In genomic region chr15:47743385-47743784, GRCh38 we compare ENCODE assay signal across 30 cellular contexts. TPM values are rescaled to one million over a fixed set of nuclear protein-coding genes. Genes with fewer than 3 reads are reported as not detected.
"Had no signal": no experiment of that assay in that cellular context is flagged by ENCODE, and none has a peak within 500 bp of the region (broad histone marks: within the 10 kb centered on the region; RNA-seq: fewer than 3 reads in every experiment).

No MANE protein-coding gene starts in this region.

- H3K27ac ChIP-seq: left lung, pancreas, prostate gland, sigmoid colon, stomach, testis, thyroid gland, transverse colon, upper lobe of left lung, vagina had no signal

- H3K27me3 ChIP-seq: left lung, pancreas, sigmoid colon, stomach, testis, thyroid gland, transverse colon, upper lobe of left lung, vagina had no signal

- ATAC-seq: left lung; naive thymus-derived CD4-positive, alpha-beta T cell; natural killer cell treated with Interleukin-12 subunit alpha and Interleukin-12 subunit beta and Interleukin-15 and Interleukin-18, amount 100 ng/mL, for 72 hours; pancreas; stimulated activated memory B cell treated with anti-CD40 and anti-IgM and Interleukin-4, amounts not matched to agents 10 μg/mL and 1 μg/mL and 100 μg/mL, for 72 hours had no signal

- FAIRE-seq: keratinocyte, pancreas, small intestine had no signal

- H3K27ac Mint-ChIP-seq: naive thymus-derived CD4-positive, alpha-beta T cell; natural killer cell treated with Interleukin-12 subunit alpha and Interleukin-12 subunit beta and Interleukin-15 and Interleukin-18, amount 100 ng/mL, for 72 hours; stimulated activated memory B cell treated with anti-CD40 and anti-IgM and Interleukin-4, amounts not matched to agents 10 μg/mL and 1 μg/mL and 100 μg/mL, for 72 hours had no signal

- H3K4me1 Mint-ChIP-seq: naive thymus-derived CD4-positive, alpha-beta T cell; stimulated activated memory B cell treated with anti-CD40 and anti-IgM and Interleukin-4, amounts not matched to agents 10 μg/mL and 1 μg/mL and 100 μg/mL, for 72 hours had no signal

- H3K4me1 ChIP-seq: left lung, pancreas, prostate gland, sigmoid colon, testis, upper lobe of left lung had no signal

- DNase-seq: hippocampal formation; kidney glomerular epithelial cell; left colon; left lung; mucosa of descending colon; naive thymus-derived CD4-positive, alpha-beta T cell; nucleus accumbens; pancreas; posterior cingulate gyrus; retina; right cardiac atrium; sigmoid colon; stimulated activated CD4-positive, alpha-beta T cell treated with anti-CD3 and anti-CD28 coated beads, Interleukin-1b, Interleukin-23, amount 100 ng/mL, for 48 hours; stimulated activated CD4-positive, alpha-beta T cell treated with anti-CD3 and anti-CD28 coated beads, Interleukin-2, amount 100 ng/mL, for 48 hours; stimulated activated CD4-positive, alpha-beta T cell treated with anti-CD3 and anti-CD28 coated beads, Interleukin-4, amount 100 ng/mL, for 4 hours; stimulated activated CD8-positive, alpha-beta memory T cell treated with anti-CD3 and anti-CD28 coated beads, Interleukin-4, amount 100 ng/mL, for 48 hours; stimulated activated naive CD4-positive, alpha-beta T cell treated with Interleukin-2 at 50 U/mL for 16 hours; stomach; testis; thyroid gland; transverse colon; upper lobe of left lung had no signal

- H3K9me3 Mint-ChIP-seq: mesothelial cell of epicardium; natural killer cell treated with Interleukin-12 subunit alpha and Interleukin-12 subunit beta and Interleukin-15 and Interleukin-18, amount 100 ng/mL, for 72 hours; stimulated activated memory B cell treated with anti-CD40 and anti-IgM and Interleukin-4, amounts not matched to agents 10 μg/mL and 1 μg/mL and 100 μg/mL, for 72 hours had no signal

- H3K4me3 Mint-ChIP-seq: mesothelial cell of epicardium; naive thymus-derived CD4-positive, alpha-beta T cell; natural killer cell treated with Interleukin-12 subunit alpha and Interleukin-12 subunit beta and Interleukin-15 and Interleukin-18, amount 100 ng/mL, for 72 hours; stimulated activated memory B cell treated with anti-CD40 and anti-IgM and Interleukin-4, amounts not matched to agents 10 μg/mL and 1 μg/mL and 100 μg/mL, for 72 hours had no signal

- H3K4me3 ChIP-seq: left lung, lung, mucosa of descending colon, pancreas, prostate gland, sigmoid colon, stomach, testis, thyroid gland, transverse colon, upper lobe of left lung, vagina had no signal

- H3K36me3 ChIP-seq: left lung, prostate gland, sigmoid colon, thyroid gland, transverse colon, upper lobe of left lung had no signal

- H3K36me3 Mint-ChIP-seq: naive thymus-derived CD4-positive, alpha-beta T cell; natural killer cell treated with Interleukin-12 subunit alpha and Interleukin-12 subunit beta and Interleukin-15 and Interleukin-18, amount 100 ng/mL, for 72 hours; stimulated activated memory B cell treated with anti-CD40 and anti-IgM and Interleukin-4, amounts not matched to agents 10 μg/mL and 1 μg/mL and 100 μg/mL, for 72 hours had no signal

- H3K9me3 ChIP-seq: left lung, mucosa of descending colon, pancreas, prostate gland, sigmoid colon, stomach, testis, thyroid gland, transverse colon, upper lobe of left lung, vagina had no signal

RNA-seq across cellular contexts. Expression of gene SEMA6D, which starts 26.1 kb away (rescaled TPM):
- total RNA-seq: naive thymus-derived CD4-positive, alpha-beta T cell; natural killer cell treated with Interleukin-12 subunit alpha and Interleukin-12 subunit beta and Interleukin-15 and Interleukin-18, amount 100 ng/mL, for 72 hours had no signal
- polyA plus RNA-seq: naive thymus-derived CD4-positive, alpha-beta T cell had no signal
